In the genomic region with DNA sequence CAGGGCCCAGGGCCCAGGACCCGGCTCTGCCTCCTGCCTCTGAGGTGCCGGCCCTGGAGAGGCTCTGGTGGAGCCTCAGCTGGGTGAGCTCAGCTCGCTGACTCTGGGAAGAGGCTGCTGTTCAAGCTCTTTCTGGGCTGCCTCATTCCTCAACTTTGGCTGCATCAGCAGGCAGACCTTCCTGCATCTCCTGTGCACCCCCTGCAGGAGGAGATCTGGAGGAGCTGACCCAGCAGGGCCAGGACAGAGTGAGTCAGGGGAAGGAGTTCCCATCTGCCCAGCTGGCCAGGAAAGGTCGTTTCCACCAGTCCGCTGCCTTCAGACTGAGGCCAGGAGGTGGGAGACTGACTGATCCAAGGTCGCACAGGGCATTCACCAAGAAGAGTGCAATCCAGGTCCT, we compare ENCODE assay signal across 18 cellular contexts. TPM values are rescaled to one million over a fixed set of nuclear protein-coding genes. Genes with fewer than 3 reads are reported as not detected.
DNase-seq lines count a peak whose midpoint lies in the region; ATAC-seq and TF ChIP-seq lines count a peak whose summit lies in the region.
"Had no signal": no experiment of that assay in that cellular context is flagged by ENCODE, and none has a peak within 500 bp of the region (broad histone marks: within the 10 kb centered on the region; RNA-seq: fewer than 3 reads in every experiment).

No MANE protein-coding gene starts in this region.

- H3K9me3 Mint-ChIP-seq in endothelial cell (ENCODE audit: unreplicated experiment) (no peaks in the 10 kb centered on the region), type B pancreatic cell (no peaks in the 10 kb centered on the region), progenitor cell of endocrine pancreas (ENCODE audit: low read depth) (no peaks in the 10 kb centered on the region)
- H3K9me3 Mint-ChIP-seq: central memory CD8-positive, alpha-beta T cell had no signal

- H3K36me3 ChIP-seq in MG63: no peaks in the 10 kb centered on the region
- H3K36me3 ChIP-seq: esophagus muscularis mucosa, thoracic aorta had no signal

- no peak for ATAC-seq in HG03439 (IDR thresholded peaks at IDR 0.05; ENCODE audit: unreplicated experiment)
- ATAC-seq: GM12878 had no signal

- H3K27ac Mint-ChIP-seq in endothelial cell (ENCODE audit: unreplicated experiment): no peak overlapping the region
- H3K27ac Mint-ChIP-seq in type B pancreatic cell: no peak overlapping the region
- no peak overlapping the region for H3K27ac Mint-ChIP-seq in progenitor cell of endocrine pancreas

- no peak overlapping the region for H3K4me3 ChIP-seq in MG63
- H3K4me3 ChIP-seq: esophagus muscularis mucosa, GM12878, thoracic aorta had no signal

- H3K4me1 Mint-ChIP-seq in endothelial cell (ENCODE audit: unreplicated experiment) (peaks cover 3% of the 10 kb centered on the region), type B pancreatic cell (ENCODE audit: unreplicated experiment) (no peaks in the 10 kb centered on the region), progenitor cell of endocrine pancreas (ENCODE audit: low read depth) (no peaks in the 10 kb centered on the region)
- H3K4me1 Mint-ChIP-seq: central memory CD8-positive, alpha-beta T cell had no signal

- no peak for TF ChIP-seq CTCF in endothelial cell (IDR thresholded peaks at IDR 0.05; ENCODE audit: unreplicated experiment)
- peak; percentile 12 for TF ChIP-seq CTCF in type B pancreatic cell (conservative IDR thresholded peaks at IDR 0.05)
- TF ChIP-seq CTCF in progenitor cell of endocrine pancreas (IDR thresholded peaks at IDR 0.05; ENCODE audit: unreplicated experiment): no peak

- no peaks in the 10 kb centered on the region for H3K9me3 ChIP-seq in MG63
- H3K9me3 ChIP-seq: esophagus muscularis mucosa, thoracic aorta had no signal

- H3K27me3 ChIP-seq in MG63: peaks cover 24% of the 10 kb centered on the region

- H3K36me3 Mint-ChIP-seq in endothelial cell (ENCODE audit: low read depth, unreplicated experiment): peaks cover 7% of the 10 kb centered on the region
- no peaks in the 10 kb centered on the region for H3K36me3 Mint-ChIP-seq in type B pancreatic cell
- no peaks in the 10 kb centered on the region for H3K36me3 Mint-ChIP-seq in progenitor cell of endocrine pancreas (ENCODE audit: insufficient read depth)

- peak; percentile 51 for DNase-seq in NCI-H82 (lab: John Stamatoyannopoulos, UW)
- DNase-seq in NCI-H82 treated with DMSO at 0.1 percent for 48 hours (lab: John Stamatoyannopoulos, UW; ENCODE audit: unreplicated experiment): no peak
- peak; percentile 40 for DNase-seq in MG63
- peak; percentile 39 for DNase-seq in endothelial cell (ENCODE audit: low spot score)
- DNase-seq in type B pancreatic cell (ENCODE audit: extremely low spot score, unreplicated experiment): no peak
- DNase-seq in T1000 (lab: John Stamatoyannopoulos, UW): no peak
- no peak for DNase-seq in progenitor cell of endocrine pancreas (ENCODE audit: low spot score, unreplicated experiment)
- DNase-seq: activated naive CD4-positive, alpha-beta T cell treated with Interleukin-2 at 50 U/mL for 16 hours; mesenchymal stem cell; NCI-H1105; occipital lobe; stimulated activated CD4-positive, alpha-beta T cell treated with anti-CD3 and anti-CD28 coated beads, Interleukin-15, amount 100 ng/mL, for 24 hours had no signal

- H3K27me3 Mint-ChIP-seq in endothelial cell (ENCODE audit: unreplicated experiment) (peaks cover 12% of the 10 kb centered on the region), type B pancreatic cell (peaks cover 63% of the 10 kb centered on the region), progenitor cell of endocrine pancreas (peaks cover 56% of the 10 kb centered on the region)

- no peak overlapping the region for H3K4me3 Mint-ChIP-seq in endothelial cell (ENCODE audit: unreplicated experiment)
- no peak overlapping the region for H3K4me3 Mint-ChIP-seq in type B pancreatic cell
- no peak overlapping the region for H3K4me3 Mint-ChIP-seq in progenitor cell of endocrine pancreas (ENCODE audit: low read depth)
- H3K4me3 Mint-ChIP-seq: central memory CD8-positive, alpha-beta T cell had no signal

RNA-seq across cellular contexts. Expression of a gene that starts 10.7 kb away (rescaled TPM):
- total RNA-seq in MG63 (2014; rRNA removed; shearing (Covaris generic); ENCODE audit: low replicate concordance): not detected in 2 replicates
- total RNA-seq in endothelial cell (ENCODE audit: unreplicated experiment) (not detected), type B pancreatic cell (ENCODE audit: low replicate concordance) (0.17 and 0.43 TPM in 2 replicates), progenitor cell of endocrine pancreas (not detected in 2 replicates)
- total RNA-seq: A673, thoracic aorta had no signal

RNA-seq across cellular contexts. Expression of a gene that starts 49.8 kb away (rescaled TPM):
- total RNA-seq in MG63 (2014; rRNA removed; shearing (Covaris generic); ENCODE audit: low replicate concordance): not detected in 2 replicates
- total RNA-seq in endothelial cell (ENCODE audit: unreplicated experiment) (not detected), type B pancreatic cell (ENCODE audit: low replicate concordance) (not detected in 2 replicates), progenitor cell of endocrine pancreas (not detected in 2 replicates)
- total RNA-seq: A673, esophagus muscularis mucosa, GM12878, occipital lobe, thoracic aorta had no signal

Comparison
In these comparisons a context has a peak if more than half of its experiments do, and no peak if none do; other contexts are left out.
1. DNase-seq: peak in NCI-H82 (single experiment), MG63 (single experiment) and endothelial cell (single experiment); none in NCI-H82 treated with DMSO at 0.1 percent for 48 hours (single experiment), type B pancreatic cell (single experiment), T1000 (single experiment) and progenitor cell of endocrine pancreas (single experiment).